Comparison of ENCODE assay signal across 1 cellular context in the genomic region with DNA sequence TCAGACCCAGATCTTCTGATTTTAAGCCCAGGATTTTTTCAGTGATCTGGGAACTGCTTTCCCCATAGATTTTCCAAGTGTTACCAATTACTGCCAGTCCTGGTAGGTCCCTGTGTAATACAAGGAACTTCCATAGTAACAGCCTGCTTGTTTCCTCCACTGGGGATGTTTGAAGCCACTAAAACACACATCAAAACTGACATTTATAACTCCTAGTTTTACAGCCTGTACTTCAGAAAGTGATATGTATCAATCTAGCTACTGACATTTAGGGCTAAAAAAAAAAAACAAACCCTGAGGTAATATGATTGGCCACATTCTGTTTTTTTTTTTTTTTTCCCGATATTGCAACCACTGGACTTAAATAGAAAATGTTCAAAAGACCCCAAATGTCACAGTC.
TF ChIP-seq lines count a peak whose summit lies in the region.

No MANE protein-coding gene starts in this region.

TF ChIP-seq in HEK293, 187 proteins besides CTCF, POLR2A, EP300 and RAD21 (continued from another document):
- TF ChIP-seq ZNF777 (tag by site-specific recombination; IDR thresholded peaks at IDR 0.05; ENCODE audit: borderline replicate concordance) (no peak), ZNF404 (tag by site-specific recombination; IDR thresholded peaks at IDR 0.05) (no peak), ZBTB48 (tag by site-specific recombination; IDR thresholded peaks at IDR 0.05) (no peak), KLF10 (tag by site-specific recombination; IDR thresholded peaks at IDR 0.05) (no peak)
